8 cellular contexts compared by ENCODE assay signal in the genomic region with DNA sequence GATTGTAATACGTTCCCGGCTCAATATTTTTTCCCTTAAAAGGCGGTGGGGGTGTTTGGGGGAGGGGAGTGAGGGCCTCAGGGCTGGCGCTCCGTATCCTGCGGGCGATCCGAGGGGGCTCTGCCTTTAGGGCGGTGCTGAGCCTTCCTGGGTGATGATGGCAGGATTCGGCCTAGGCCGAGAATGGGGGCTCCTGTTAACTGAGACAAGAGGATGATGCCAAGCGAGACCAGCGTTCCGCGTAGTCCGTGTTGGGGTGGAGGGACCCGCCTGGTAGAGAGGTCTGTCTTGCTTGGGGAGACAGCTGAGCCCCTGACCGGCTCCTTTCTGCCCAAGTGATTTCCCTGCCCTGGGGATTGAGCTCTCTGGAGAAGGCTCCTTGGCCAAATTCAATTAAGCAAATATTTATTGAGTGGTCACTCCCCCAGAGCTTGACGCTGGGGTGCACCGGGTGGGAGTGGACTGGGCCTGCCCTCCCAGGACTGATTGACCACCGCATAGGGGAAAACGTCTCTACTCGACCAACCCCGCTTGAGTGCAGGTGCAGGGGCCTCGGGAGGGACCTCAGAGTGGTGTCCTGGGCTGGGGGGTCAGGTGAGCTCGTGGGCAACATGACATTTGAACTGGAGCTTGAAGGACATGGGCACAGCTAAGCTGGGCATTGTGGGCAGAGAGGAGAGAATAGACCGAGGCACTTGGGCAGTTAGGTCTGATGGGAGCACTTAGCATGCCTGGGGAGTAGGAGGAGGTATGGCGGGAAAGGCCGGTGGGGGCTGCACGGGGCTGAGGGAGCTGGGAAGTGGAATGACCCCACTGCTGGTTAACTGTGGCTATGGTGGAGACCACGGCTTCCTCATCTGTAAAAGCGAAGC. TPM values are rescaled to one million over a fixed set of nuclear protein-coding genes. Genes with fewer than 3 reads are reported as not detected.
DNase-seq lines count a peak whose midpoint lies in the region; ATAC-seq and TF ChIP-seq lines count a peak whose summit lies in the region.

No MANE protein-coding gene starts in this region.

- H3K36me3 ChIP-seq in MG63 (no peaks in the 10 kb centered on the region), endodermal cell (ENCODE audit: control insufficient read depth, insufficient read depth, low read length) (peaks cover 5% of the 10 kb centered on the region), ovary (no peaks in the 10 kb centered on the region)

- no peak for TF ChIP-seq EP300 in ovary (IDR thresholded peaks at IDR 0.05)

- H3K4me3 ChIP-seq in MG63 (peak overlapping the region; percentile 66), endodermal cell (ENCODE audit: low read length) (peak overlapping the region; percentile 81), ovary (peak overlapping the region; percentile 78)

- ATAC-seq in GM19452 (IDR thresholded peaks at IDR 0.05; ENCODE audit: unreplicated experiment): no peak
- ATAC-seq in HG02623 (IDR thresholded peaks at IDR 0.05; ENCODE audit: unreplicated experiment): no peak

- in situ Hi-C loops in KBM-7 (cut with MboI; ENCODE audit: low pct_unique_long_range_greater_than_20kb, low sequenced_read_pairs): no loop called here

- H3K4me3 Mint-ChIP-seq in endodermal cell: peak overlapping the region; percentile 65

- no peaks in the 10 kb centered on the region for H3K9me3 Mint-ChIP-seq in endodermal cell

- H3K27me3 ChIP-seq in MG63: no peaks in the 10 kb centered on the region
- H3K27me3 ChIP-seq in endodermal cell (ENCODE audit: control insufficient read depth, insufficient read depth, low read length, poor library complexity, severe bottlenecking): peaks cover 22% of the 10 kb centered on the region
- H3K27me3 ChIP-seq in ovary: no peaks in the 10 kb centered on the region

- TF ChIP-seq CTCF in C4-2B (conservative IDR thresholded peaks at IDR 0.05): no peak
- no peak for TF ChIP-seq CTCF in endodermal cell (conservative IDR thresholded peaks at IDR 0.05)
- no peak for TF ChIP-seq CTCF in ovary (IDR thresholded peaks at IDR 0.05)

- no peaks in the 10 kb centered on the region for H3K9me3 ChIP-seq in MG63
- no peaks in the 10 kb centered on the region for H3K9me3 ChIP-seq in endodermal cell (ENCODE audit: control insufficient read depth, low read length)
- H3K9me3 ChIP-seq in ovary: no peaks in the 10 kb centered on the region

- peaks cover 9% of the 10 kb centered on the region for H3K4me1 Mint-ChIP-seq in endodermal cell

- intact Hi-C loops in ovary (cut with DNase I): no loop called here

- 56 to 81% methylated on average over 16 to 32 of the region's 32 CpGs for WGBS in endodermal cell (ENCODE audit: insufficient coverage in 1 of 2, insufficient read length in 1 of 2), 2 experiments
- 45 to 53% (median 48%) methylated on average over 32 of the region's 32 CpGs for WGBS in ovary, 3 donors

- H3K9ac ChIP-seq in endodermal cell (ENCODE audit: extremely low read depth, low read length, poor library complexity, severe bottlenecking): peak overlapping the region; percentile 49

- H3K4me1 ChIP-seq in endodermal cell (ENCODE audit: control insufficient read depth, insufficient read depth, low read length) (no peaks in the 10 kb centered on the region), ovary (ENCODE audit: insufficient read depth) (peaks cover 5% of the 10 kb centered on the region)

- H3K27ac ChIP-seq in C4-2B (peak overlapping the region; percentile 76; the same call in 1 of the 2 replicates), endodermal cell (ENCODE audit: low read depth, low read length) (no peak overlapping the region), ovary (peak overlapping the region in 1 of 2 donors; percentile 28)

- peaks cover 6% of the 10 kb centered on the region for H3K36me3 Mint-ChIP-seq in endodermal cell (ENCODE audit: low read depth)

- peaks cover 36% of the 10 kb centered on the region for H3K27me3 Mint-ChIP-seq in endodermal cell (ENCODE audit: insufficient read depth)

- no peak overlapping the region for H3K27ac Mint-ChIP-seq in endodermal cell

- DNase-seq in MG63 (no peak), endodermal cell (no peak), ovary (peak in 4 of 5 donors; percentile 20 to 45 (median 44)), KBM-7 (no peak), ecto neural progenitor cell (ENCODE audit: low spot score) (no peak)

- no peak for TF ChIP-seq POLR2A in ovary (IDR thresholded peaks at IDR 0.05)

RNA-seq across cellular contexts. Expression of gene GNAZ, which starts 1.1 kb away (rescaled TPM):
- total RNA-seq in MG63 (2014; rRNA removed; shearing (Covaris generic); ENCODE audit: low replicate concordance): 10.5 and 12.8 TPM in 2 replicates
- total RNA-seq in endodermal cell (10 to 100 TPM; 16.7 to 17.9 TPM), ovary (10 to 100 TPM; 11.1 to 40.8 (median 19.9) TPM)
- 26.0 TPM for polyA plus RNA-seq in endodermal cell (2013, experiment 1 of 2)
- polyA plus RNA-seq in endodermal cell (2013, experiment 2 of 2): 28.0 TPM
- polyA plus RNA-seq in ovary: 1 to 10 TPM; 7.2 to 8.7 TPM

Comparison
In these comparisons a context has a peak if more than half of its experiments do, and no peak if none do; other contexts are left out.
1. DNase-seq: peak in ovary (4 of 5); none in MG63 (single experiment), endodermal cell (single experiment), KBM-7 (single experiment) and ecto neural progenitor cell (single experiment).
2. Peak in every context shown above with its lines, with median percentiles within 50 percentile points of each other: H3K4me3 ChIP-seq.